ENCODE assay signal across 32 cellular contexts in the genomic region with DNA sequence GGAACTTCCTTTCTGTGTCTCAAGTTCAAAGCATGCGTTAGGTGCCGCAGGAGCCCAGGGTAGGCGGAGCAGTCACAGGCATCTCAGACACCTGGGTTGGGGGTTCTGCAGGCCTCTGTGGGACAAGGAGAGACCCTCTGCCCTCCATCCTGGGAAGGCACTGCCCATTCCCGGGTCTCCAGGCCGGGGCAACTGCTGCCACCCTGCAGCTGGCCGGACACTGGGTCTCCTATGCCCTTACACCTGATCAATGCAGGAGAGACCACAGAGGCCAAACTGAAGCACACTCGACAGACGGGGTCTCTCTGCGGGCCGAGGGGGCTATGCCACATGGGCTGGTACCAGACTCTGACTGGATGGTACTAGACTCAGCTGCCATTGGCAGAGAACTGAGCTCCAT. TPM values are rescaled to one million over a fixed set of nuclear protein-coding genes. Genes with fewer than 3 reads are reported as not detected.
DNase-seq lines count a peak whose midpoint lies in the region; ATAC-seq and TF ChIP-seq lines count a peak whose summit lies in the region.
"Had no signal": no experiment of that assay in that cellular context is flagged by ENCODE, and none has a peak within 500 bp of the region (broad histone marks: within the 10 kb centered on the region; RNA-seq: fewer than 3 reads in every experiment).

No MANE protein-coding gene starts in this region.

- H3K27me3 ChIP-seq in WERI-Rb-1 (ENCODE audit: insufficient read depth, low read depth, severe bottlenecking) (no peaks in the 10 kb centered on the region), neuronal stem cell (ENCODE audit: control insufficient read depth in 3 of 3, insufficient read depth in 3 of 3, low read depth in 1 of 3, low read length in 3 of 3) (peaks cover 0 to 32% (median 0%) of the 10 kb centered on the region in 3 experiments)
- H3K27me3 ChIP-seq: BE2C; BLaER1; BLaER1 treated with 17β-estradiol and CSF1 and Interleukin-3, amounts not matched to agents 10 nM and 100 nM had no signal

- H2BK12ac ChIP-seq in neuronal stem cell (ENCODE audit: low read length): no peak overlapping the region

- no peak overlapping the region for H2BK5ac ChIP-seq in neuronal stem cell (ENCODE audit: low read length)

- no peak overlapping the region for H2AFZ ChIP-seq in neuronal stem cell (ENCODE audit: low read length)

- H3K4ac ChIP-seq in neuronal stem cell (ENCODE audit: low read length): no peak overlapping the region

- H2BK15ac ChIP-seq in neuronal stem cell (ENCODE audit: low read length): no peak overlapping the region

- H3K18ac ChIP-seq in neuronal stem cell (ENCODE audit: low read length): peak overlapping the region; percentile 66

- H3K14ac ChIP-seq in neuronal stem cell (ENCODE audit: low read length): peak overlapping the region; percentile 85

- no peak overlapping the region for H2BK120ac ChIP-seq in neuronal stem cell (ENCODE audit: low read depth, low read length)

- no peaks in the 10 kb centered on the region for H3K79me1 ChIP-seq in neuronal stem cell (ENCODE audit: low read depth, low read length)

- no peak for TF ChIP-seq CTCF in WERI-Rb-1 (IDR thresholded peaks at IDR 0.05; ENCODE audit: low read depth, low read length)
- TF ChIP-seq CTCF in mucosa of descending colon (IDR thresholded peaks at IDR 0.05): no peak

- no CpG with 5 or more reads among the region's 10 CpGs for WGBS in neuronal stem cell (ENCODE audit: extremely low coverage in 2 of 2, insufficient read length in 2 of 2, insufficient replicate concordance in 1 of 2), 2 donors

- H3K4me2 ChIP-seq in neuronal stem cell (ENCODE audit: insufficient read depth, low read length, poor library complexity, severe bottlenecking): no peak overlapping the region
- H3K4me2 ChIP-seq: A549, BLaER1 had no signal

- intact Hi-C loops in mucosa of descending colon (cut with DNase I, micrococcal nuclease): no loop called here

- H3K23ac ChIP-seq in neuronal stem cell (ENCODE audit: low read depth, low read length, poor library complexity): no peak overlapping the region

- H3K36me3 ChIP-seq in WERI-Rb-1 (no peaks in the 10 kb centered on the region; the same call in 1 of the 2 replicates), neuronal stem cell (replicated peaks in 1 of 2; ENCODE audit: control insufficient read depth in 2 of 2, insufficient read depth in 2 of 2, low read length in 2 of 2) (no peaks in the 10 kb centered on the region), mucosa of descending colon (ENCODE audit: low read depth) (no peaks in the 10 kb centered on the region)
- H3K36me3 ChIP-seq: BE2C; BLaER1; BLaER1 treated with 17β-estradiol and CSF1 and Interleukin-3, amounts not matched to agents 10 nM and 100 nM had no signal

- no peak for ATAC-seq in mucosa of descending colon
- ATAC-seq: A549; CD8-positive, alpha-beta T cell had no signal

- H3K4me1 ChIP-seq in neuronal stem cell (ENCODE audit: control insufficient read depth in 2 of 2, insufficient read depth in 1 of 2, low read depth in 1 of 2, low read length in 2 of 2) (peaks cover 4 to 5% of the 10 kb centered on the region in 2 donors), mucosa of descending colon (ENCODE audit: low read depth) (no peaks in the 10 kb centered on the region)
- H3K4me1 ChIP-seq: A549, Caco-2 had no signal

- H3K27ac ChIP-seq in WERI-Rb-1 (peak overlapping the region; percentile 95), neuronal stem cell (replicated peaks; ENCODE audit: low read length) (no peak overlapping the region)
- H3K27ac ChIP-seq: 22Rv1; A549; BLaER1; BLaER1 treated with 17β-estradiol and CSF1 and Interleukin-3, amounts not matched to agents 10 nM and 100 nM; C4-2B had no signal

- no peak overlapping the region for H3K9ac ChIP-seq in neuronal stem cell (ENCODE audit: low read depth, low read length, poor library complexity)
- H3K9ac ChIP-seq: BLaER1; BLaER1 treated with 17β-estradiol and CSF1 and Interleukin-3, amounts not matched to agents 10 nM and 100 nM had no signal

- H4K91ac ChIP-seq in neuronal stem cell (ENCODE audit: low read depth, low read length, poor library complexity): no peak overlapping the region

- H3K9me3 ChIP-seq in WERI-Rb-1 (ENCODE audit: severe bottlenecking) (no peaks in the 10 kb centered on the region), neuronal stem cell (replicated peaks in 1 of 2; ENCODE audit: control insufficient read depth in 2 of 2, insufficient read depth in 1 of 2, low read depth in 1 of 2, low read length in 2 of 2) (no peaks in the 10 kb centered on the region), mucosa of descending colon (no peaks in the 10 kb centered on the region)
- H3K9me3 ChIP-seq: A549; BE2C; BLaER1; BLaER1 treated with 17β-estradiol and CSF1 and Interleukin-3, amounts not matched to agents 10 nM and 100 nM; Caco-2 had no signal

- H3K4me3 ChIP-seq in WERI-Rb-1 (ENCODE audit: low read depth, low read length) (no peak overlapping the region), neuronal stem cell (ENCODE audit: low read length in 2 of 2) (no peak overlapping the region), mucosa of descending colon (no peak overlapping the region)
- H3K4me3 ChIP-seq: A549; BLaER1; BLaER1 treated with 17β-estradiol and CSF1 and Interleukin-3, amounts not matched to agents 10 nM and 100 nM had no signal

- DNase-seq in WERI-Rb-1 (no peak), neuronal stem cell (ENCODE audit: low spot score) (no peak), mucosa of descending colon (no peak), NCI-H1105 (lab: John Stamatoyannopoulos, UW) (no peak)
- DNase-seq: 8988T; ACHN; AML-193; BE2C; C1 segment of cervical spinal cord; Caco-2; Calu3; CD4-positive, alpha-beta memory T cell; CD4-positive, alpha-beta T cell; CD4-positive, CD25-positive, alpha-beta regulatory T cell; CD8-positive, alpha-beta memory T cell; CD8-positive, alpha-beta T cell; COR-L47; DMS 273 treated with DMSO at 0.1 percent for 48 hours; DMS153; DMS53; DMS79; DMS79 treated with DMSO at 0.1 percent for 48 hours; DND-41; EL had no signal

- H2AK5ac ChIP-seq in neuronal stem cell (ENCODE audit: low read depth, low read length): no peak overlapping the region

- peak overlapping the region; percentile 55 for H4K8ac ChIP-seq in neuronal stem cell (ENCODE audit: low read depth, low read length)

RNA-seq across cellular contexts. Expression of gene YKT6, which starts 36.9 kb away (rescaled TPM):
- polyA plus RNA-seq in neuronal stem cell (2013, experiment 1 of 2): 71.1 TPM
- polyA plus RNA-seq in neuronal stem cell (2013, experiment 2 of 2): 69.2 TPM
- total RNA-seq in mucosa of descending colon: 10 to 100 TPM; 72.0 to 79.5 (median 79.0) TPM

RNA-seq across cellular contexts. Expression of gene GCK, which starts 48.5 kb away (rescaled TPM):
- polyA plus RNA-seq in neuronal stem cell (2013, experiment 1 of 2): 0.60 TPM
- polyA plus RNA-seq in neuronal stem cell (2013, experiment 2 of 2): 0.46 TPM
- under 1 TPM in 1 of 3 donors, not detected in 2; 0.17 TPM for total RNA-seq in mucosa of descending colon
- total RNA-seq: A172; A673; Caco-2; Calu3; CD4-positive, CD25-positive, alpha-beta regulatory T cell had no signal
- polyA plus RNA-seq: CD14-positive monocyte had no signal
